In the genomic region with DNA sequence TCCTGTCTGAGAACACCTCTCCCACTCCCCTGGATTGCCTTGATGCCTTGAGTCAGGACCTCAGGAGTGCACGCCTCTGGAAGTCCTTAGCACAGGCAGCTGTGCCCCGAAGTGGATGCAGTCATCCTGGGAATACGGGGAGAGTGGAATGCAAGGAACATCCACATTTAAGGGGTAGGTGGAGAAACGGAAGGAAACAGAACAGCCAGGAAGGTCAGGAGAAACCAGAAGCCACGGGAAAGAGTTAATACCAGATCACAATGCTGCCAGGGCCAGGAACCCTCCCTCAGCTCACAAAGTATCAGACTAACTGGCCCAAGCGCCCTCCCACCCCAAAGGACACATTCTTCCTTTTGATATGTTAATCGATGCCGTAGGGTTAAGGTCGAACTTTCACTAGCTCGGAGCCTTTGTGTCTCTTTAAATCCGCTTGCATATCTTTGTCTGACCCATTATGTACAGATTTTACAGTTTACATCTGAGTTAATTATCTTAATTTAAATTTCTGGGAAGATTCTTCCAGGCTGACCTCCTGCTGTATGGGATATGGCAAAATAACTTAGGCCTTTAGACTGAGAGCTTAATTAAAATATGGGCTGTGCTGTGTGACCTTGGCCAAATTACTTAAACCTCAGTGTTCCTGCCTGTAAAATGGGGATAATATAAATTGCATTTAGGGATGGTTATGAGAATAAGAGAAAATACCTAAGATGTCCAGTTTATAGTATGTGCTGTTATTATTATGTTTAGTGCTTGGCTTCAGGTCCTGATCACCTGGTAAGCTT, we compare ENCODE assay signal across 14 cellular contexts. TPM values are rescaled to one million over a fixed set of nuclear protein-coding genes. Genes with fewer than 3 reads are reported as not detected.
DNase-seq lines count a peak whose midpoint lies in the region; ATAC-seq lines count a peak whose summit lies in the region.
"Had no signal": no experiment of that assay in that cellular context is flagged by ENCODE, and none has a peak within 500 bp of the region (broad histone marks: within the 10 kb centered on the region; RNA-seq: fewer than 3 reads in every experiment).

No MANE protein-coding gene starts in this region.

- no peaks in the 10 kb centered on the region for H3K27me3 Mint-ChIP-seq in activated naive CD4-positive, alpha-beta T cell treated with anti-CD3 and anti-CD28 coated beads for 36 hours (ENCODE audit: low read depth)
- no peaks in the 10 kb centered on the region for H3K27me3 Mint-ChIP-seq in activated T-helper 17 cell treated with anti-CD3 and anti-CD28 coated beads, Interleukin-2, amount 50 U/mL, for 72 hours
- H3K27me3 Mint-ChIP-seq: memory B cell had no signal

- CTCF ChIA-PET in activated naive CD4-positive, alpha-beta T cell treated with anti-CD3 and anti-CD28 coated beads for 36 hours (lab: Charles Lee) = interaction anchor here (1.3 to 1.6 kb wide), 2 partner anchors 30 to 45 kb away, joined by 3 read pairs; a partner anchor contains a TSS

- peaks cover 92% of the 10 kb centered on the region for H3K4me1 Mint-ChIP-seq in activated naive CD4-positive, alpha-beta T cell treated with anti-CD3 and anti-CD28 coated beads for 36 hours (ENCODE audit: low read depth)
- H3K4me1 Mint-ChIP-seq in activated T-helper 17 cell treated with anti-CD3 and anti-CD28 coated beads, Interleukin-2, amount 50 U/mL, for 72 hours = peaks cover 44% of the 10 kb centered on the region
- H3K4me1 Mint-ChIP-seq in stimulated activated effector memory CD8-positive, alpha-beta T cell treated with anti-CD3 and anti-CD28 coated beads, Interleukin-12 subunit alpha, Interleukin-12 subunit beta, amount 100 ng/mL, for 72 hours = peaks cover 57% of the 10 kb centered on the region

- H3K9me3 Mint-ChIP-seq in activated naive CD4-positive, alpha-beta T cell treated with anti-CD3 and anti-CD28 coated beads for 36 hours = peaks cover 3% of the 10 kb centered on the region
- no peaks in the 10 kb centered on the region for H3K9me3 Mint-ChIP-seq in activated T-helper 17 cell treated with anti-CD3 and anti-CD28 coated beads, Interleukin-2, amount 50 U/mL, for 72 hours
- H3K9me3 Mint-ChIP-seq in stimulated activated effector memory CD8-positive, alpha-beta T cell treated with anti-CD3 and anti-CD28 coated beads, Interleukin-12 subunit alpha, Interleukin-12 subunit beta, amount 100 ng/mL, for 72 hours = no peaks in the 10 kb centered on the region
- H3K9me3 Mint-ChIP-seq: memory B cell had no signal

- no peak overlapping the region for H3K4me3 Mint-ChIP-seq in activated naive CD4-positive, alpha-beta T cell treated with anti-CD3 and anti-CD28 coated beads for 36 hours
- H3K4me3 Mint-ChIP-seq in activated T-helper 17 cell treated with anti-CD3 and anti-CD28 coated beads, Interleukin-2, amount 50 U/mL, for 72 hours = no peak overlapping the region
- no peak overlapping the region for H3K4me3 Mint-ChIP-seq in stimulated activated effector memory CD8-positive, alpha-beta T cell treated with anti-CD3 and anti-CD28 coated beads, Interleukin-12 subunit alpha, Interleukin-12 subunit beta, amount 100 ng/mL, for 72 hours
- H3K4me3 Mint-ChIP-seq: memory B cell had no signal

- peaks cover 12% of the 10 kb centered on the region for H3K36me3 Mint-ChIP-seq in activated naive CD4-positive, alpha-beta T cell treated with anti-CD3 and anti-CD28 coated beads for 36 hours (ENCODE audit: low read depth)
- peaks cover 18% of the 10 kb centered on the region for H3K36me3 Mint-ChIP-seq in activated T-helper 17 cell treated with anti-CD3 and anti-CD28 coated beads, Interleukin-2, amount 50 U/mL, for 72 hours (ENCODE audit: low read depth)
- H3K36me3 Mint-ChIP-seq in stimulated activated effector memory CD8-positive, alpha-beta T cell treated with anti-CD3 and anti-CD28 coated beads, Interleukin-12 subunit alpha, Interleukin-12 subunit beta, amount 100 ng/mL, for 72 hours = peaks cover 9% of the 10 kb centered on the region

- intact Hi-C loops in activated naive CD4-positive, alpha-beta T cell treated with anti-CD3 and anti-CD28 coated beads for 36 hours (cut with micrococcal nuclease) = no loop called here

- no peak for DNase-seq in activated naive CD4-positive, alpha-beta T cell treated with anti-CD3 and anti-CD28 coated beads for 36 hours
- DNase-seq in activated naive CD4-positive, alpha-beta T cell treated with anti-CD3 and anti-CD28 coated beads, Interleukin-2, amount 50 U/mL, for 16 hours = no peak
- DNase-seq in iPS-NIHi7 (ENCODE audit: extremely low spot score) (peak; percentile 83), NOMO-1 (lab: John Stamatoyannopoulos, UW; ENCODE audit: unreplicated experiment in 2 of 2) (no peak), C1 segment of cervical spinal cord (lab: John Stamatoyannopoulos, UW) (no peak)
- no peak for DNase-seq in stimulated activated effector memory CD8-positive, alpha-beta T cell treated with anti-CD3 and anti-CD28 coated beads, Interleukin-12 subunit alpha, Interleukin-12 subunit beta, amount 100 ng/mL, for 72 hours (ENCODE audit: low spot score in 2 of 2)
- DNase-seq: activated gamma-delta T cell; NCI-H146; posterior cingulate gyrus; Right ventricle myocardium superior; stimulated activated CD4-positive, alpha-beta T cell treated with anti-CD3 and anti-CD28 coated beads, Interleukin-2, amount 100 ng/mL, for 24 hours had no signal

- peak overlapping the region; percentile 98 for H3K27ac Mint-ChIP-seq in activated naive CD4-positive, alpha-beta T cell treated with anti-CD3 and anti-CD28 coated beads for 36 hours
- peak overlapping the region; percentile 67 for H3K27ac Mint-ChIP-seq in activated T-helper 17 cell treated with anti-CD3 and anti-CD28 coated beads, Interleukin-2, amount 50 U/mL, for 72 hours
- H3K27ac Mint-ChIP-seq in stimulated activated effector memory CD8-positive, alpha-beta T cell treated with anti-CD3 and anti-CD28 coated beads, Interleukin-12 subunit alpha, Interleukin-12 subunit beta, amount 100 ng/mL, for 72 hours = peak overlapping the region; percentile 30

- ATAC-seq in activated T-helper 17 cell treated with anti-CD3 and anti-CD28 coated beads, Interleukin-2, amount 50 U/mL, for 72 hours (replicated peaks) = no peak
- ATAC-seq in stimulated activated effector memory CD8-positive, alpha-beta T cell treated with anti-CD3 and anti-CD28 coated beads, Interleukin-12 subunit alpha, Interleukin-12 subunit beta, amount 100 ng/mL, for 72 hours = no peak
- ATAC-seq in HG03457 (IDR thresholded peaks at IDR 0.05; ENCODE audit: unreplicated experiment) = no peak

RNA-seq across cellular contexts. Expression of a gene that starts 24.0 kb away (rescaled TPM):
- total RNA-seq in activated naive CD4-positive, alpha-beta T cell treated with anti-CD3 and anti-CD28 coated beads for 36 hours = 1,000 to 10,000 TPM; 1,152 to 1,165 TPM
- total RNA-seq in activated T-helper 17 cell treated with anti-CD3 and anti-CD28 coated beads, Interleukin-2, amount 50 U/mL, for 72 hours = 100 to 1,000 TPM; 297 to 332 TPM

RNA-seq across cellular contexts. Expression of a gene that starts 44.3 kb away (rescaled TPM):
- 10 to 100 TPM; 49.8 TPM for total RNA-seq in activated naive CD4-positive, alpha-beta T cell treated with anti-CD3 and anti-CD28 coated beads for 36 hours
- 10 to 100 TPM; 23.3 to 53.1 TPM for total RNA-seq in activated T-helper 17 cell treated with anti-CD3 and anti-CD28 coated beads, Interleukin-2, amount 50 U/mL, for 72 hours

RNA-seq across cellular contexts. Expression of a gene that starts 44.7 kb away (rescaled TPM):
- total RNA-seq in activated naive CD4-positive, alpha-beta T cell treated with anti-CD3 and anti-CD28 coated beads for 36 hours = 10 to 100 TPM; 24.0 to 27.4 TPM
- total RNA-seq in activated T-helper 17 cell treated with anti-CD3 and anti-CD28 coated beads, Interleukin-2, amount 50 U/mL, for 72 hours = 10 to 100 TPM; 20.5 to 22.6 TPM

Comparison
In these comparisons a context has a peak if more than half of its experiments do, and no peak if none do; other contexts are left out.
1. H3K27ac Mint-ChIP-seq: peak in every context shown above with its lines; median percentile 98 in activated naive CD4-positive, alpha-beta T cell treated with anti-CD3 and anti-CD28 coated beads for 36 hours; 67 in activated T-helper 17 cell treated with anti-CD3 and anti-CD28 coated beads, Interleukin-2, amount 50 U/mL, for 72 hours; 30 in stimulated activated effector memory CD8-positive, alpha-beta T cell treated with anti-CD3 and anti-CD28 coated beads, Interleukin-12 subunit alpha, Interleukin-12 subunit beta, amount 100 ng/mL, for 72 hours.